29 cellular contexts compared by ENCODE assay signal in the genomic region with DNA sequence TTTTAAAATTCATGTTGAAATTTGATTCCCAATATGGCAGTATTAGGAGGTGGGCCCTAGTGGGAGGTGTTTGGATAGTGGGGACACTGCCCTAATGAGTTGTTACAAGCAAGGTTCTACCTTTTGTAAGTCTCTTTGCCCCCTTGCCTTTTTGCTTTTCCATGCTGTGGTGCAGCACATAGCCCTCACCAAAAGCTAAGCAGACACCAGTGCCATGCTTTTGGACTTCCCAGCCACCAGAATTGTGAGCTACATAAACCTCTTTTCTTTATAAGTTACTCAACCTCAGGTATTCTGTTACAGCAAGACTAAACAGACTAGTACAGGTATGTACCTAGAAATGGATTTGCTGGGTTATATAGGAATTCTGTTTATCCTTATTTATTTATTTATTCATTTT.
"Had no signal": no experiment of that assay in that cellular context is flagged by ENCODE, and none has a peak within 500 bp of the region (broad histone marks: within the 10 kb centered on the region; RNA-seq: fewer than 3 reads in every experiment).

No MANE protein-coding gene starts in this region.

- ATAC-seq: naive thymus-derived CD8-positive, alpha-beta T cell; natural killer cell treated with Interleukin-12 subunit alpha and Interleukin-12 subunit beta and Interleukin-15 and Interleukin-18, amount 100 ng/mL, for 72 hours; pancreas; psoas muscle; right cardiac atrium; sciatic nerve; stimulated activated memory B cell treated with anti-CD40 and anti-IgM and Interleukin-4, amounts not matched to agents 10 μg/mL and 1 μg/mL and 100 μg/mL, for 72 hours; stimulated activated naive CD8-positive, alpha-beta T cell treated with anti-CD3 and anti-CD28 coated beads, Interleukin-15, amount 100 ng/mL, for 72 hours; stimulated activated naive CD8-positive, alpha-beta T cell treated with anti-CD3 and anti-CD28 coated beads, Interleukin-15, Interleukin-2, amounts not matched to agents 100 U/mL and 50 U/mL, for 24 hours had no signal

- H3K4me1 ChIP-seq: pancreas, psoas muscle, suprapubic skin, testis, upper lobe of left lung, vagina had no signal

- FAIRE-seq: pancreas, urothelium cell line had no signal

- H3K4me3 ChIP-seq: pancreas, psoas muscle, skin epidermis, smooth muscle cell, spleen, suprapubic skin, testis, tibial artery, transverse colon, upper lobe of left lung, vagina had no signal

- H3K36me3 ChIP-seq: neutrophil, pancreas, vagina had no signal

- H3K27ac ChIP-seq: neutrophil, pancreas, psoas muscle, skin epidermis, spleen, suprapubic skin, testis, tibial artery, transverse colon, upper lobe of left lung, vagina had no signal

- H3K4me2 ChIP-seq: smooth muscle cell had no signal

- H3K27me3 ChIP-seq: neutrophil, pancreas, spleen, suprapubic skin, testis, tibial artery, transverse colon, upper lobe of left lung, vagina had no signal

- DNase-seq: naive thymus-derived CD8-positive, alpha-beta T cell; nephron progenitor cell; nucleus accumbens; pancreas; psoas muscle; right cardiac atrium; spleen; stimulated activated CD4-positive, alpha-beta T cell treated with anti-CD3 and anti-CD28 coated beads, Interleukin-12 subunit alpha, Interleukin-12 subunit beta, amount 100 ng/mL, for 4 hours; stimulated activated CD4-positive, alpha-beta T cell treated with anti-CD3 and anti-CD28 coated beads, Interleukin-1b, Interleukin-23, amount 100 ng/mL, for 48 hours; stimulated activated CD4-positive, alpha-beta T cell treated with anti-CD3 and anti-CD28 coated beads, Interleukin-4, amount 100 ng/mL, for 1 hour; stimulated activated CD4-positive, alpha-beta T cell treated with anti-CD3 and anti-CD28 coated beads, Interleukin-4, amount 100 ng/mL, for 4 hours; stimulated activated CD8-positive, alpha-beta memory T cell treated with anti-CD3 and anti-CD28 coated beads, Interleukin-4, amount 100 ng/mL, for 48 hours; stimulated activated naive CD4-positive, alpha-beta T cell; stimulated activated naive CD8-positive, alpha-beta T cell treated with anti-CD3 and anti-CD28 coated beads, Interleukin-15, amount 100 ng/mL, for 72 hours; stimulated activated naive CD8-positive, alpha-beta T cell treated with anti-CD3 and anti-CD28 coated beads, Interleukin-15, Interleukin-2, amounts not matched to agents 100 U/mL and 50 U/mL, for 24 hours; substantia nigra; testis; tibial artery; transverse colon; upper lobe of left lung had no signal

- H3K9me3 ChIP-seq: neutrophil, pancreas, psoas muscle, suprapubic skin, testis, upper lobe of left lung, vagina had no signal
